8 cellular contexts compared by ENCODE assay signal in genomic region chr1:171245458-171246064, GRCh38. TPM values are rescaled to one million over a fixed set of nuclear protein-coding genes. Genes with fewer than 3 reads are reported as not detected.
DNase-seq lines count a peak whose midpoint lies in the region; ATAC-seq and TF ChIP-seq lines count a peak whose summit lies in the region.

No MANE protein-coding gene starts in this region.

- H3K4me3 ChIP-seq in heart left ventricle (no peak overlapping the region), spleen (no peak overlapping the region)

- H3K27me3 Mint-ChIP-seq in WTC11 (ENCODE audit: low read depth) = peaks cover 25% of the 10 kb centered on the region

- intact Hi-C loops in heart left ventricle (cut with DNase I) = loop anchor here in 9 of 10 donors (1.0 to 10.0 kb wide), 5 partner anchors 67 to 159 kb away; partner anchors contain the start of gene FMO4 (in 4 of the 9)
- intact Hi-C loops in spleen (cut with DNase I; ENCODE audit: low total_unique reads) = loop anchor here (10.0 kb wide), 1 partner anchor 69 kb away; the partner anchor contains the start of gene FMO4

- no peak overlapping the region for H3K4me3 Mint-ChIP-seq in WTC11

- ATAC-seq in GM21528 (IDR thresholded peaks at IDR 0.05; ENCODE audit: low FRiP score, unreplicated experiment) = peak; percentile 74
- peak; percentile 90 for ATAC-seq in WTC11
- peak in 3 of 4 donors; percentile 57 to 69 (median 59) for ATAC-seq in heart left ventricle

- in situ Hi-C loops in KBM-7 (cut with MboI; ENCODE audit: low pct_unique_long_range_greater_than_20kb, low sequenced_read_pairs) = no loop called here

- peaks cover 18% of the 10 kb centered on the region for H3K4me1 Mint-ChIP-seq in WTC11

- H3K4me1 ChIP-seq in heart left ventricle (peaks cover 0 to 2% (median 0%) of the 10 kb centered on the region in 12 donors), spleen (no peaks in the 10 kb centered on the region)

- TF ChIP-seq POLR2A in heart left ventricle (IDR thresholded peaks at IDR 0.05) (no peak), spleen (IDR thresholded peaks at IDR 0.05) (no peak)

- peak; percentile 3 to 21 for DNase-seq in activated CD4-positive, alpha-beta T cell treated with anti-CD3 and anti-CD28 coated beads for 4 hours
- DNase-seq in activated CD4-positive, alpha-beta T cell treated with anti-CD3 and anti-CD28 coated beads, Interleukin-2, amount 50 U/mL, for 4 hours = no peak
- DNase-seq in KBM-7 = peak; percentile 36
- DNase-seq in WTC11 (ENCODE audit: low spot score) = peak; percentile 36
- no peak for DNase-seq in heart left ventricle
- no peak for DNase-seq in spleen
- no peak for DNase-seq in GDM1 (lab: John Stamatoyannopoulos, UW)

- peaks cover 8% of the 10 kb centered on the region for H3K9me3 Mint-ChIP-seq in WTC11

- H3K27me3 ChIP-seq in heart left ventricle (peaks cover 0 to 2% (median 0%) of the 10 kb centered on the region in 9 donors), spleen (replicated peaks in 1 of 7) (peaks cover 0 to 12% (median 3%) of the 10 kb centered on the region in 7 donors)

- H3K9me3 ChIP-seq in heart left ventricle (no peaks in the 10 kb centered on the region), spleen (no peaks in the 10 kb centered on the region)

- no peaks in the 10 kb centered on the region for H3K36me3 Mint-ChIP-seq in WTC11

- peak; percentile 40 for TF ChIP-seq CTCF in WTC11 (IDR thresholded peaks at IDR 0.05)
- peak; percentile 47 to 75 (median 66) for TF ChIP-seq CTCF in heart left ventricle (IDR thresholded peaks at IDR 0.05)
- TF ChIP-seq CTCF in spleen (IDR thresholded peaks at IDR 0.05 in 8 of 11, conservative IDR thresholded peaks at IDR 0.05 in 3 of 11) = peak in 10 of 11 experiments; percentile 17 to 67 (median 54)

- 39 to 45% (median 40%) methylated on average over 6 of the region's 6 CpGs for WGBS in heart left ventricle, 4 donors
- 37 to 46% (median 38%) methylated on average over 6 of the region's 6 CpGs for WGBS in spleen, 5 donors

- H3K36me3 ChIP-seq in heart left ventricle (no peaks in the 10 kb centered on the region), spleen (no peaks in the 10 kb centered on the region)

- H3K27ac ChIP-seq in heart left ventricle (no peak overlapping the region), spleen (no peak overlapping the region)

- POLR2A ChIA-PET in WTC11 (lab: Charles Lee) = no interaction called here

- no peak overlapping the region for H3K27ac Mint-ChIP-seq in WTC11

- CTCF ChIA-PET in WTC11 (lab: Charles Lee) = interaction anchor here (0.6 to 2.8 kb wide), 32 partner anchors 8 to 1315 kb away, joined by 3 to 83 read pairs (median 4); partner anchors contain the start of genes FMO2 and FMO4

TF ChIP-seq in WTC11, 78 proteins besides CTCF, POLR2A, EP300 and RAD21 (continues in another document):
- TF ChIP-seq ZNF396 (CRISPR knock-in tag; IDR thresholded peaks at IDR 0.05; ENCODE audit: borderline replicate concordance) (no peak), MAX (CRISPR knock-in tag; IDR thresholded peaks at IDR 0.05) (no peak), FOXK1 (CRISPR knock-in tag; IDR thresholded peaks at IDR 0.05) (no peak), ZMAT4 (CRISPR knock-in tag; IDR thresholded peaks at IDR 0.05) (no peak), TCF7 (CRISPR knock-in tag; IDR thresholded peaks at IDR 0.05; ENCODE audit: low read depth) (no peak), ZNF232 (CRISPR knock-in tag; IDR thresholded peaks at IDR 0.05) (no peak), ZNF532 (CRISPR knock-in tag; IDR thresholded peaks at IDR 0.05; ENCODE audit: borderline replicate concordance) (no peak), FOXJ3 (CRISPR knock-in tag; IDR thresholded peaks at IDR 0.05; ENCODE audit: borderline replicate concordance) (no peak), ATF6 (CRISPR knock-in tag; IDR thresholded peaks at IDR 0.05) (no peak), ARID4B (CRISPR knock-in tag; IDR thresholded peaks at IDR 0.05; ENCODE audit: borderline replicate concordance) (no peak)

RNA-seq across cellular contexts. Expression of gene FMO1, which starts 2.7 kb away (rescaled TPM):
- total RNA-seq in WTC11 (2021) = 0.30 TPM in 1 of 3 replicates, not detected in the others
- total RNA-seq in heart left ventricle = 1 to 10 TPM in 2 of 9 donors, under 1 TPM in 6, not detected in 1; 0.23 to 7.0 (median 0.59) TPM
- polyA plus RNA-seq in heart left ventricle = under 1 TPM in 1 of 2 donors, not detected in 1; 0.15 TPM
- total RNA-seq in spleen = not detected
- polyA plus RNA-seq in spleen = under 1 TPM; 0.17 to 0.30 (median 0.22) TPM

Comparison
In these comparisons a context has a peak if more than half of its experiments do, and no peak if none do; other contexts are left out.
1. DNase-seq: peak in activated CD4-positive, alpha-beta T cell treated with anti-CD3 and anti-CD28 coated beads for 4 hours (2 of 2), KBM-7 (single experiment) and WTC11 (single experiment); none in activated CD4-positive, alpha-beta T cell treated with anti-CD3 and anti-CD28 coated beads, Interleukin-2, amount 50 U/mL, for 4 hours (0 of 2), heart left ventricle (0 of 5), spleen (single experiment) and GDM1 (single experiment).
2. Peak in every context shown above with its lines, with median percentiles within 50 percentile points of each other: ATAC-seq and CTCF ChIP-seq.